ENCODE assay signal across 39 cellular contexts in the genomic region with DNA sequence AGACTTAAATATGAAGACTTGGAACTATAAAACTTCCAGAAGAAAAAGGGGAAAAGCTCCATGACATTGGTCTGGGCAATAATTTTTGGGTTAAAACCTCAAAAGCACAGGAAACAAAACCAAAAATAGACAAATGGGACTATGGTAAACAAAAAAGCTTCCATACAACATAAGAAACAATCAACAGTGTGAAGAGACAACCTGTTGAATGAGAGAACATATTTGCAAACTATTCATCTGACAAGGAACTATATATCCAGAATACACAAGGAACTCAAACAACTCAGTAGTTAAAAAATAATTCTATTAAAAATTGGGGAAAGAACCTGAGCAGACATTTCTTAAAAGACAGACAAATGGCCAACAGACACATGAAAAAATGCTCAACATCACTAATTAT.
"Had no signal": no experiment of that assay in that cellular context is flagged by ENCODE, and none has a peak within 500 bp of the region (broad histone marks: within the 10 kb centered on the region; RNA-seq: fewer than 3 reads in every experiment).

No MANE protein-coding gene starts in this region.

- H3K9me3 Mint-ChIP-seq: activated naive CD4-positive, alpha-beta T cell treated with anti-CD3 and anti-CD28 coated beads for 36 hours; activated naive CD4-positive, alpha-beta T cell treated with anti-CD3 and anti-CD28 coated beads, Interleukin-2, amount 50 U/mL, for 24 hours; activated naive CD8-positive, alpha-beta T cell treated with anti-CD3 and anti-CD28 coated beads for 36 hours; activated naive CD8-positive, alpha-beta T cell treated with anti-CD3 and anti-CD28 coated beads, Interleukin-2, amount 10 ng/mL, durations not matched to agents 7 days and 5 days; activated T-cell treated with anti-CD3 and anti-CD28 coated beads, Interleukin-2, amount 50 U/mL, for 24 hours; activated T-cell treated with anti-CD3 and anti-CD28 coated beads, Interleukin-2, amount 50 U/mL, for 4 hours; activated T-helper 1 cell treated with anti-CD3 and anti-CD28 coated beads, Interleukin-12 subunit alpha, Interleukin-12 subunit beta, Interleukin-2, Interleukin-4 antibody, amounts not matched to agents 30 ng/mL and 10 ng/mL and 1 ng/mL, durations not matched to agents 14 hours and 24 hours and 36 hours; activated T-helper 17 cell treated with anti-CD3 and anti-CD28 coated beads, Interleukin-2, amount 50 U/mL, for 72 hours; activated T-helper 2 cell treated with anti-CD3 and anti-CD28 coated beads, Interferon-gamma antibody, Interleukin-2, Interleukin-4, amounts not matched to agents 10 μg/mL and 5 μg/mL and 100 μg/mL, durations not matched to agents 14 hours and 24 hours and 36 hours had no signal

- H3K4me3 Mint-ChIP-seq: activated naive CD4-positive, alpha-beta T cell treated with anti-CD3 and anti-CD28 coated beads for 36 hours; activated naive CD4-positive, alpha-beta T cell treated with anti-CD3 and anti-CD28 coated beads, Interleukin-2, amount 50 U/mL, for 24 hours; activated naive CD8-positive, alpha-beta T cell; activated naive CD8-positive, alpha-beta T cell treated with anti-CD3 and anti-CD28 coated beads for 36 hours; activated naive CD8-positive, alpha-beta T cell treated with anti-CD3 and anti-CD28 coated beads, Interleukin-2, amount 10 ng/mL, durations not matched to agents 7 days and 5 days; activated naive CD8-positive, alpha-beta T cell treated with anti-CD3 and anti-CD28 coated beads, Interleukin-2, amount 50 U/mL, for 24 hours; activated T-cell treated with anti-CD3 and anti-CD28 coated beads, Interleukin-2, amount 50 U/mL, for 24 hours; activated T-cell treated with anti-CD3 and anti-CD28 coated beads, Interleukin-2, amount 50 U/mL, for 4 hours; activated T-cell treated with anti-CD3 and anti-CD28 coated beads, Interleukin-2, amount 50 U/mL, for 72 hours; activated T-helper 1 cell treated with anti-CD3 and anti-CD28 coated beads, Interleukin-12 subunit alpha, Interleukin-12 subunit beta, Interleukin-2, Interleukin-4 antibody, amounts not matched to agents 30 ng/mL and 10 ng/mL and 1 ng/mL, durations not matched to agents 14 hours and 24 hours and 36 hours; activated T-helper 17 cell treated with anti-CD3 and anti-CD28 coated beads, Interleukin-2, amount 50 U/mL, for 72 hours; brain; central memory CD8-positive, alpha-beta T cell had no signal

- H3K4me3 ChIP-seq: adrenal gland, ascending aorta, body of pancreas, breast epithelium, cardiac muscle cell had no signal

- H3K27me3 ChIP-seq: adrenal gland, ascending aorta, body of pancreas, brain microvascular endothelial cell, breast epithelium, cardiac muscle cell had no signal

- FAIRE-seq: astrocyte, bronchial epithelial cell, colon had no signal

- H3K27me3 Mint-ChIP-seq: activated naive CD8-positive, alpha-beta T cell; activated naive CD8-positive, alpha-beta T cell treated with anti-CD3 and anti-CD28 coated beads, Interleukin-2, amount 10 ng/mL, durations not matched to agents 7 days and 5 days; activated T-cell treated with anti-CD3 and anti-CD28 coated beads, Interleukin-2, amount 50 U/mL, for 24 hours; activated T-helper 17 cell treated with anti-CD3 and anti-CD28 coated beads, Interleukin-2, amount 50 U/mL, for 72 hours; central memory CD8-positive, alpha-beta T cell had no signal

- H3K36me3 ChIP-seq: adrenal gland, ascending aorta, brain microvascular endothelial cell, breast epithelium, cardiac muscle cell had no signal

- H3K4me1 Mint-ChIP-seq: activated naive CD4-positive, alpha-beta T cell treated with anti-CD3 and anti-CD28 coated beads, Interleukin-2, amount 50 U/mL, for 24 hours; activated naive CD8-positive, alpha-beta T cell treated with anti-CD3 and anti-CD28 coated beads for 36 hours; activated naive CD8-positive, alpha-beta T cell treated with anti-CD3 and anti-CD28 coated beads, Interleukin-2, amount 10 ng/mL, durations not matched to agents 7 days and 5 days; activated naive CD8-positive, alpha-beta T cell treated with anti-CD3 and anti-CD28 coated beads, Interleukin-2, amount 50 U/mL, for 24 hours; activated T-helper 17 cell treated with anti-CD3 and anti-CD28 coated beads, Interleukin-2, amount 50 U/mL, for 72 hours; brain; central memory CD8-positive, alpha-beta T cell had no signal

- H3K36me3 Mint-ChIP-seq: activated naive CD4-positive, alpha-beta T cell treated with anti-CD3 and anti-CD28 coated beads, Interleukin-2, amount 50 U/mL, for 24 hours; activated naive CD4-positive, alpha-beta T cell treated with anti-CD3 and anti-CD28 coated beads, Interleukin-2, amount 50 U/mL, for 72 hours; activated naive CD8-positive, alpha-beta T cell; activated naive CD8-positive, alpha-beta T cell treated with anti-CD3 and anti-CD28 coated beads for 36 hours; activated naive CD8-positive, alpha-beta T cell treated with anti-CD3 and anti-CD28 coated beads, Interleukin-2, amount 10 ng/mL, durations not matched to agents 7 days and 5 days; brain had no signal

- H3K9me3 ChIP-seq: adrenal gland, ascending aorta, body of pancreas had no signal

- H3K27ac ChIP-seq: adrenal gland, ascending aorta, body of pancreas, brain microvascular endothelial cell, breast epithelium, cardiac muscle cell had no signal

- H3K4me1 ChIP-seq: adrenal gland, ascending aorta, body of pancreas, breast epithelium had no signal

- ATAC-seq: activated naive CD4-positive, alpha-beta T cell treated with anti-CD3 and anti-CD28 coated beads, Interleukin-2, amount 50 U/mL, for 72 hours; activated naive CD8-positive, alpha-beta T cell treated with anti-CD3 and anti-CD28 coated beads, Interleukin-2, amount 50 U/mL, for 24 hours; activated T-cell treated with anti-CD3 and anti-CD28 coated beads, Interleukin-2, amount 50 U/mL, for 4 hours; activated T-cell treated with anti-CD3 and anti-CD28 coated beads, Interleukin-2, amount 50 U/mL, for 72 hours; activated T-helper 17 cell treated with anti-CD3 and anti-CD28 coated beads, Interleukin-2, amount 50 U/mL, for 72 hours; body of pancreas had no signal

- H3K27ac Mint-ChIP-seq: activated naive CD4-positive, alpha-beta T cell treated with anti-CD3 and anti-CD28 coated beads for 36 hours; activated naive CD4-positive, alpha-beta T cell treated with anti-CD3 and anti-CD28 coated beads, Interleukin-2, amount 50 U/mL, for 24 hours; activated naive CD4-positive, alpha-beta T cell treated with anti-CD3 and anti-CD28 coated beads, Interleukin-2, amount 50 U/mL, for 72 hours; activated naive CD8-positive, alpha-beta T cell; activated naive CD8-positive, alpha-beta T cell treated with anti-CD3 and anti-CD28 coated beads for 36 hours; activated naive CD8-positive, alpha-beta T cell treated with anti-CD3 and anti-CD28 coated beads, Interleukin-2, amount 10 ng/mL, durations not matched to agents 7 days and 5 days; activated naive CD8-positive, alpha-beta T cell treated with anti-CD3 and anti-CD28 coated beads, Interleukin-2, amount 50 U/mL, for 24 hours; activated T-cell treated with anti-CD3 and anti-CD28 coated beads, Interleukin-2, amount 50 U/mL, for 24 hours; activated T-cell treated with anti-CD3 and anti-CD28 coated beads, Interleukin-2, amount 50 U/mL, for 72 hours; activated T-helper 1 cell treated with anti-CD3 and anti-CD28 coated beads, Interleukin-12 subunit alpha, Interleukin-12 subunit beta, Interleukin-2, Interleukin-4 antibody, amounts not matched to agents 30 ng/mL and 10 ng/mL and 1 ng/mL, durations not matched to agents 14 hours and 24 hours and 36 hours; activated T-helper 17 cell treated with anti-CD3 and anti-CD28 coated beads, Interleukin-2, amount 50 U/mL, for 72 hours; activated T-helper 2 cell treated with anti-CD3 and anti-CD28 coated beads, Interferon-gamma antibody, Interleukin-2, Interleukin-4, amounts not matched to agents 10 μg/mL and 5 μg/mL and 100 μg/mL, durations not matched to agents 14 hours and 24 hours and 36 hours; brain had no signal

- DNase-seq: activated effector memory CD4-positive, alpha-beta T cell treated with anti-CD3 and anti-CD28 coated beads, Interleukin-2, amount 50 U/mL, for 16 hours; activated effector memory CD4-positive, alpha-beta T cell treated with Interleukin-2 at 50 U/mL for 16 hours; activated gamma-delta T cell; activated gamma-delta T cell treated with Interleukin-2 at 50 U/mL for 16 hours; activated naive CD4-positive, alpha-beta T cell; activated naive CD4-positive, alpha-beta T cell treated with anti-CD3 and anti-CD28 coated beads for 36 hours; activated naive CD4-positive, alpha-beta T cell treated with Interleukin-2 at 50 U/mL for 16 hours; activated naive CD8-positive, alpha-beta T cell treated with anti-CD3 and anti-CD28 coated beads for 36 hours; activated naive CD8-positive, alpha-beta T cell treated with anti-CD3 and anti-CD28 coated beads, Interleukin-2, amount 10 ng/mL, durations not matched to agents 7 days and 5 days; activated naive CD8-positive, alpha-beta T cell treated with anti-CD3 and anti-CD28 coated beads, Interleukin-2, amount 50 U/mL, for 24 hours; activated T-cell treated with anti-CD3 and anti-CD28 coated beads, Interleukin-2, amount 50 U/mL, for 1 hour; activated T-cell treated with anti-CD3 and anti-CD28 coated beads, Interleukin-2, amount 50 U/mL, for 24 hours; activated T-cell treated with anti-CD3 and anti-CD28 coated beads, Interleukin-2, amount 50 U/mL, for 4 hours; activated T-cell treated with anti-CD3 and anti-CD28 coated beads, Interleukin-2, amount 50 U/mL, for 48 hours; activated T-cell treated with anti-CD3 and anti-CD28 coated beads, Interleukin-2, amount 50 U/mL, for 72 hours; adrenal gland; amniotic stem cell; amygdala; anterior cingulate cortex; aorta; body of pancreas; brain microvascular endothelial cell; caudate nucleus; central memory CD4-positive, alpha-beta T cell; cerebellar nuclear complex had no signal
